19 cellular contexts compared by ENCODE assay signal in genomic region chr15:77980094-77980493, GRCh38.
"Had no signal": no experiment of that assay in that cellular context is flagged by ENCODE, and none has a peak within 500 bp of the region (broad histone marks: within the 10 kb centered on the region; RNA-seq: fewer than 3 reads in every experiment).

No MANE protein-coding gene starts in this region.

- H3K9me3 ChIP-seq: esophagus squamous epithelium, ovary, right atrium auricular region, thoracic aorta, transverse colon had no signal

- H3K4me3 Mint-ChIP-seq: central memory CD8-positive, alpha-beta T cell; immature natural killer cell; natural killer cell; neural crest cell had no signal

- H3K4me1 Mint-ChIP-seq: immature natural killer cell, natural killer cell had no signal

- H3K4me3 ChIP-seq: dorsolateral prefrontal cortex, esophagus squamous epithelium, ovary, right atrium auricular region, thoracic aorta, transverse colon had no signal

- ATAC-seq: natural killer cell had no signal

- H3K27ac ChIP-seq: dorsolateral prefrontal cortex, esophagus squamous epithelium, ovary, right atrium auricular region, thoracic aorta, transverse colon had no signal

- DNase-seq: cortex of kidney; effector CD8-positive, alpha-beta T cell; esophagus squamous epithelium; foreskin fibroblast; immature natural killer cell; kidney glomerular epithelial cell; mammary epithelial cell; natural killer cell; nucleus accumbens; small intestine; stimulated activated CD4-positive, alpha-beta T cell treated with anti-CD3 and anti-CD28 coated beads, Interleukin-2, amount 100 ng/mL, for 48 hours; stimulated activated naive CD4-positive, alpha-beta T cell treated with Interleukin-2 at 50 U/mL for 16 hours; transverse colon had no signal

- H3K36me3 ChIP-seq: esophagus squamous epithelium, ovary, right atrium auricular region, thoracic aorta, transverse colon had no signal

- H3K27ac Mint-ChIP-seq: natural killer cell had no signal

- H3K27me3 ChIP-seq: dorsolateral prefrontal cortex, ovary, right atrium auricular region, transverse colon had no signal

- H3K9me3 Mint-ChIP-seq: central memory CD8-positive, alpha-beta T cell; immature natural killer cell; natural killer cell; neural crest cell had no signal
